8 cellular contexts compared by ENCODE assay signal in the genomic region with DNA sequence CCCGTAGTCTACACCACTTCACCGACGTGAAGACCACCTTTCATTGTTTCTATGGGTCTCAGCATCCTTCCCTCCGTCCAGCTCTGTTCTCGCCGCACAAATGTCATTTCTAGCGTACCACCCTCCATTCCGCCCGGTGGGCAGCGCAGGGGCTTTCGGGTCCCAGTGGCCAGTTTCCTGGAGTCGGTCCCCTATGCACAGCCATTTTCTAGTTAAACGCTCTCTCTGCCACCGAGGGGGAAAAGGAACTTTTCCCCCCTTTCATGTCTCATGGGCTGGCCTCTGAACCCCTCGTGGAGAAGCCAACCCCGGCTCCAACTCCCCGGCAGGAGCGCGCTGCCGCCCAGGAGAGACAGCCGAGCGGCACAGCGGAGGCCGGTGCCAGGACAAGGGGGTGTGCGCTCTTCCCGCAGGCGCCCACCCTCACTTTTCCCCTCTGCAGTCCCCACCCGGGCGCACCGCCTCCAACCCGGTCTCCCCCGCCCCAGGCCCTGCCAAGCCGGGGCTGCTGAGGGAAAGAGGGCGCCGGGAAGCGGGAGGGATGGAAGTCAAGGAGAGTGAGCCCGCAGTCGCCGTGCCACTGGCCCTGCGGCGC.
DNase-seq lines count a peak whose midpoint lies in the region; ATAC-seq lines count a peak whose summit lies in the region.

No MANE protein-coding gene starts in this region.

- H3K4me3 Mint-ChIP-seq in stimulated activated naive B cell treated with anti-CD40 and anti-IgM and Interleukin-4, amounts not matched to agents 10 μg/mL and 1 μg/mL and 100 μg/mL, for 72 hours: peak overlapping the region; percentile 86 to 87

- DNase-seq in AG20443 (ENCODE audit: low spot score) (peak; percentile 42), adipocyte (ENCODE audit: low read depth) (peak; percentile 59), activated gamma-delta T cell treated with Interleukin-2 at 50 U/mL for 16 hours (no peak)
- DNase-seq in stimulated activated naive B cell treated with anti-CD40 and anti-IgM and Interleukin-4, amounts not matched to agents 10 μg/mL and 1 μg/mL and 100 μg/mL, for 72 hours: no peak

- peaks cover 13 to 21% of the 10 kb centered on the region in 2 donors for H3K4me1 Mint-ChIP-seq in stimulated activated naive B cell treated with anti-CD40 and anti-IgM and Interleukin-4, amounts not matched to agents 10 μg/mL and 1 μg/mL and 100 μg/mL, for 72 hours

- no peaks in the 10 kb centered on the region for H3K36me3 Mint-ChIP-seq in stimulated activated naive B cell treated with anti-CD40 and anti-IgM and Interleukin-4, amounts not matched to agents 10 μg/mL and 1 μg/mL and 100 μg/mL, for 72 hours

- no peaks in the 10 kb centered on the region for H3K9me3 ChIP-seq in adipocyte (ENCODE audit: control insufficient read depth, low read length)
- H3K9me3 ChIP-seq in iPS-20b (ENCODE audit: insufficient read depth, low read depth, low read length): no peaks in the 10 kb centered on the region

- H3K27ac ChIP-seq in iPS-20b (ENCODE audit: low read length): no peak overlapping the region

- peaks cover 55 to 82% of the 10 kb centered on the region in 2 donors for H3K27me3 Mint-ChIP-seq in stimulated activated naive B cell treated with anti-CD40 and anti-IgM and Interleukin-4, amounts not matched to agents 10 μg/mL and 1 μg/mL and 100 μg/mL, for 72 hours

- H3K27me3 ChIP-seq in adipocyte (replicated peaks; ENCODE audit: control insufficient read depth, insufficient read depth, low read length): no peaks in the 10 kb centered on the region
- peaks cover 15% of the 10 kb centered on the region for H3K27me3 ChIP-seq in iPS-20b (ENCODE audit: insufficient read depth, low read length)

- H3K27ac Mint-ChIP-seq in stimulated activated naive B cell treated with anti-CD40 and anti-IgM and Interleukin-4, amounts not matched to agents 10 μg/mL and 1 μg/mL and 100 μg/mL, for 72 hours: no peak overlapping the region

- ATAC-seq in GM19025 (IDR thresholded peaks at IDR 0.05; ENCODE audit: low read depth, unreplicated experiment) (peak; percentile 14), HG03469 (IDR thresholded peaks at IDR 0.05; ENCODE audit: unreplicated experiment) (peak; percentile 4), GM18873 (IDR thresholded peaks at IDR 0.05; ENCODE audit: low FRiP score, unreplicated experiment) (no peak)
- ATAC-seq in stimulated activated naive B cell treated with anti-CD40 and anti-IgM and Interleukin-4, amounts not matched to agents 10 μg/mL and 1 μg/mL and 100 μg/mL, for 72 hours (replicated peaks): peak; percentile 5 to 13

- H3K9me3 Mint-ChIP-seq in stimulated activated naive B cell treated with anti-CD40 and anti-IgM and Interleukin-4, amounts not matched to agents 10 μg/mL and 1 μg/mL and 100 μg/mL, for 72 hours: no peaks in the 10 kb centered on the region

- H3K36me3 ChIP-seq in adipocyte (ENCODE audit: control insufficient read depth, insufficient read depth, low read length, severe bottlenecking) (no peaks in the 10 kb centered on the region), iPS-20b (ENCODE audit: insufficient read depth, low read depth, low read length) (no peaks in the 10 kb centered on the region)

- H3K4me3 ChIP-seq in adipocyte (ENCODE audit: low read length) (peak overlapping the region; percentile 94), iPS-20b (ENCODE audit: low read length) (peak overlapping the region; percentile 86)

- H3K4me1 ChIP-seq in adipocyte (ENCODE audit: control insufficient read depth, insufficient read depth, low read length) (peaks cover 38% of the 10 kb centered on the region), iPS-20b (ENCODE audit: insufficient read depth, low read length) (peaks cover 18% of the 10 kb centered on the region)

- H3K9ac ChIP-seq in adipocyte (ENCODE audit: low read length) (peak overlapping the region; percentile 89), iPS-20b (ENCODE audit: low read depth, low read length) (peak overlapping the region; percentile 73; the same call in 1 of the 2 replicates)

Comparison
In these comparisons a context has a peak if more than half of its experiments do, and no peak if none do; other contexts are left out.
1. DNase-seq: peak in AG20443 (single experiment) and adipocyte (single experiment); none in stimulated activated naive B cell treated with anti-CD40 and anti-IgM and Interleukin-4, amounts not matched to agents 10 μg/mL and 1 μg/mL and 100 μg/mL, for 72 hours (single experiment) and activated gamma-delta T cell treated with Interleukin-2 at 50 U/mL for 16 hours (single experiment).